Comparison of ENCODE assay signal across 9 cellular contexts in genomic region chrX:30308263-30309138, GRCh38. TPM values are rescaled to one million over a fixed set of nuclear protein-coding genes. Genes with fewer than 3 reads are reported as not detected.
A peak's percentile ranks its signal among the peaks of the same experiment; 100 is the strongest.
DNase-seq lines count a peak whose midpoint lies in the region; ATAC-seq and TF ChIP-seq lines count a peak whose summit lies in the region.
"Had no signal": no experiment of that assay in that cellular context is flagged by ENCODE, and none has a peak within 500 bp of the region (broad histone marks: within the 10 kb centered on the region; RNA-seq: fewer than 3 reads in every experiment).

No MANE protein-coding gene starts in this region.

- no peak overlapping the region for H3K27ac Mint-ChIP-seq in activated naive CD8-positive, alpha-beta T cell treated with anti-CD3 and anti-CD28 coated beads, Interleukin-2, amount 10 ng/mL, durations not matched to agents 7 days and 5 days
- no peak overlapping the region for H3K27ac Mint-ChIP-seq in activated naive CD8-positive, alpha-beta T cell treated with anti-CD3 and anti-CD28 coated beads for 36 hours
- no peak overlapping the region for H3K27ac Mint-ChIP-seq in glutamatergic neuron (ENCODE audit: unreplicated experiment)

- no peaks in the 10 kb centered on the region for H3K36me3 Mint-ChIP-seq in activated naive CD8-positive, alpha-beta T cell treated with anti-CD3 and anti-CD28 coated beads, Interleukin-2, amount 10 ng/mL, durations not matched to agents 7 days and 5 days
- no peaks in the 10 kb centered on the region for H3K36me3 Mint-ChIP-seq in activated naive CD8-positive, alpha-beta T cell treated with anti-CD3 and anti-CD28 coated beads for 36 hours
- no peaks in the 10 kb centered on the region for H3K36me3 Mint-ChIP-seq in glutamatergic neuron (ENCODE audit: unreplicated experiment)

- peak; percentile 46 for TF ChIP-seq CTCF in glutamatergic neuron (IDR thresholded peaks at IDR 0.05; ENCODE audit: partially characterized antibody, unreplicated experiment)
- TF ChIP-seq CTCF in thoracic aorta (IDR thresholded peaks at IDR 0.05): peak; percentile 18
- TF ChIP-seq CTCF in prostate gland (IDR thresholded peaks at IDR 0.05): no peak

- ATAC-seq in activated naive CD8-positive, alpha-beta T cell treated with anti-CD3 and anti-CD28 coated beads, Interleukin-2, amount 10 ng/mL, durations not matched to agents 7 days and 5 days (ENCODE audit: low read depth): no peak
- no peak for ATAC-seq in thoracic aorta (ENCODE audit: insufficient number of reproducible peaks, low FRiP score, low read depth)

- H3K4me3 ChIP-seq in thoracic aorta (peak overlapping the region; percentile 60), prostate gland (no peak overlapping the region)

- H3K9me3 Mint-ChIP-seq in activated naive CD8-positive, alpha-beta T cell treated with anti-CD3 and anti-CD28 coated beads, Interleukin-2, amount 10 ng/mL, durations not matched to agents 7 days and 5 days: no peaks in the 10 kb centered on the region
- H3K9me3 Mint-ChIP-seq in activated naive CD8-positive, alpha-beta T cell treated with anti-CD3 and anti-CD28 coated beads for 36 hours: no peaks in the 10 kb centered on the region
- peaks cover 2% of the 10 kb centered on the region for H3K9me3 Mint-ChIP-seq in glutamatergic neuron (ENCODE audit: unreplicated experiment)
- H3K9me3 Mint-ChIP-seq: activated T-cell treated with anti-CD3 and anti-CD28 coated beads, Interleukin-2, amount 50 U/mL, for 4 hours had no signal

- H3K27me3 ChIP-seq in thoracic aorta (replicated peaks; ENCODE audit: insufficient read depth) (no peaks in the 10 kb centered on the region), prostate gland (replicated peaks; ENCODE audit: insufficient read depth) (no peaks in the 10 kb centered on the region)

- WGBS in prostate gland: 2% methylated on average over 18 of the region's 71 CpGs

- POLR2A ChIA-PET in activated naive CD8-positive, alpha-beta T cell treated with anti-CD3 and anti-CD28 coated beads, Interleukin-2, amount 10 ng/mL, durations not matched to agents 7 days and 5 days (lab: Charles Lee): no interaction called here

- H3K4me3 Mint-ChIP-seq in activated naive CD8-positive, alpha-beta T cell treated with anti-CD3 and anti-CD28 coated beads, Interleukin-2, amount 10 ng/mL, durations not matched to agents 7 days and 5 days: no peak overlapping the region
- no peak overlapping the region for H3K4me3 Mint-ChIP-seq in activated naive CD8-positive, alpha-beta T cell treated with anti-CD3 and anti-CD28 coated beads for 36 hours
- H3K4me3 Mint-ChIP-seq in glutamatergic neuron (ENCODE audit: unreplicated experiment): peak overlapping the region; percentile 72
- H3K4me3 Mint-ChIP-seq: activated T-cell treated with anti-CD3 and anti-CD28 coated beads, Interleukin-2, amount 50 U/mL, for 4 hours had no signal

- H3K4me1 ChIP-seq in thoracic aorta (ENCODE audit: control insufficient read depth in 1 of 2, low read depth in 2 of 2) (peaks cover 0 to 7% of the 10 kb centered on the region in 2 donors), prostate gland (replicated peaks) (no peaks in the 10 kb centered on the region)

- H3K9me3 ChIP-seq in thoracic aorta: no peaks in the 10 kb centered on the region
- H3K9me3 ChIP-seq in prostate gland: no peaks in the 10 kb centered on the region

- no peaks in the 10 kb centered on the region for H3K36me3 ChIP-seq in thoracic aorta
- H3K36me3 ChIP-seq in prostate gland: no peaks in the 10 kb centered on the region

- TF ChIP-seq POLR2A in prostate gland (IDR thresholded peaks at IDR 0.05): no peak

- DNase-seq in activated naive CD8-positive, alpha-beta T cell treated with anti-CD3 and anti-CD28 coated beads, Interleukin-2, amount 10 ng/mL, durations not matched to agents 7 days and 5 days: peak; percentile 12
- no peak for DNase-seq in activated naive CD8-positive, alpha-beta T cell treated with anti-CD3 and anti-CD28 coated beads for 36 hours
- peak; percentile 27 for DNase-seq in RPMI7951 (ENCODE audit: low read depth)
- peak; percentile 37 for DNase-seq in glutamatergic neuron
- DNase-seq in thoracic aorta (ENCODE audit: low spot score): no peak
- no peak for DNase-seq in prostate gland (ENCODE audit: low spot score)
- DNase-seq in T-helper 9 cell: no peak
- DNase-seq in GOT3 (lab: John Stamatoyannopoulos, UW): no peak
- DNase-seq: activated T-cell treated with anti-CD3 and anti-CD28 coated beads, Interleukin-2, amount 50 U/mL, for 4 hours had no signal

- H3K27me3 Mint-ChIP-seq in activated naive CD8-positive, alpha-beta T cell treated with anti-CD3 and anti-CD28 coated beads, Interleukin-2, amount 10 ng/mL, durations not matched to agents 7 days and 5 days: peaks cover 7% of the 10 kb centered on the region
- H3K27me3 Mint-ChIP-seq in activated naive CD8-positive, alpha-beta T cell treated with anti-CD3 and anti-CD28 coated beads for 36 hours: peaks cover 16% of the 10 kb centered on the region
- peaks cover 1% of the 10 kb centered on the region for H3K27me3 Mint-ChIP-seq in glutamatergic neuron (ENCODE audit: unreplicated experiment)

- H3K4me1 Mint-ChIP-seq in activated naive CD8-positive, alpha-beta T cell treated with anti-CD3 and anti-CD28 coated beads, Interleukin-2, amount 10 ng/mL, durations not matched to agents 7 days and 5 days: no peaks in the 10 kb centered on the region
- H3K4me1 Mint-ChIP-seq in activated naive CD8-positive, alpha-beta T cell treated with anti-CD3 and anti-CD28 coated beads for 36 hours: no peaks in the 10 kb centered on the region
- H3K4me1 Mint-ChIP-seq in glutamatergic neuron (ENCODE audit: low read depth, unreplicated experiment): no peaks in the 10 kb centered on the region

- H3K27ac ChIP-seq in thoracic aorta (no peak overlapping the region), prostate gland (no peak overlapping the region)

- intact Hi-C loops in prostate gland (cut with DNase I): no loop called here

RNA-seq across cellular contexts. Expression of gene NR0B1, which starts 0.7 kb away (rescaled TPM):
- total RNA-seq in activated naive CD8-positive, alpha-beta T cell treated with anti-CD3 and anti-CD28 coated beads, Interleukin-2, amount 10 ng/mL, durations not matched to agents 7 days and 5 days: not detected
- not detected for total RNA-seq in activated naive CD8-positive, alpha-beta T cell treated with anti-CD3 and anti-CD28 coated beads for 36 hours
- 0.48 and 0.49 TPM in 2 replicates for total RNA-seq in RPMI7951 (2014; rRNA removed; shearing (Covaris generic))
- total RNA-seq in glutamatergic neuron (ENCODE audit: unreplicated experiment): not detected
- under 1 TPM in 1 of 2 donors, not detected in 1; 0.81 TPM for total RNA-seq in thoracic aorta
- 10 to 100 TPM in 1 of 2 donors, not detected in 1; 38.5 TPM for total RNA-seq in prostate gland
- total RNA-seq: activated T-cell treated with anti-CD3 and anti-CD28 coated beads, Interleukin-2, amount 50 U/mL, for 4 hours had no signal

Comparison
In these comparisons a context has a peak if more than half of its experiments do, and no peak if none do; other contexts are left out.
1. DNase-seq: peak in activated naive CD8-positive, alpha-beta T cell treated with anti-CD3 and anti-CD28 coated beads, Interleukin-2, amount 10 ng/mL, durations not matched to agents 7 days and 5 days (single experiment), RPMI7951 (single experiment) and glutamatergic neuron (single experiment); none in activated naive CD8-positive, alpha-beta T cell treated with anti-CD3 and anti-CD28 coated beads for 36 hours (single experiment), thoracic aorta (single experiment), prostate gland (single experiment), T-helper 9 cell (single experiment) and GOT3 (single experiment).
2. CTCF ChIP-seq: peak in glutamatergic neuron (single experiment) and thoracic aorta (single experiment); none in prostate gland (0 of 4).